ENCODE assay signal across 1 cellular context in the genomic region with DNA sequence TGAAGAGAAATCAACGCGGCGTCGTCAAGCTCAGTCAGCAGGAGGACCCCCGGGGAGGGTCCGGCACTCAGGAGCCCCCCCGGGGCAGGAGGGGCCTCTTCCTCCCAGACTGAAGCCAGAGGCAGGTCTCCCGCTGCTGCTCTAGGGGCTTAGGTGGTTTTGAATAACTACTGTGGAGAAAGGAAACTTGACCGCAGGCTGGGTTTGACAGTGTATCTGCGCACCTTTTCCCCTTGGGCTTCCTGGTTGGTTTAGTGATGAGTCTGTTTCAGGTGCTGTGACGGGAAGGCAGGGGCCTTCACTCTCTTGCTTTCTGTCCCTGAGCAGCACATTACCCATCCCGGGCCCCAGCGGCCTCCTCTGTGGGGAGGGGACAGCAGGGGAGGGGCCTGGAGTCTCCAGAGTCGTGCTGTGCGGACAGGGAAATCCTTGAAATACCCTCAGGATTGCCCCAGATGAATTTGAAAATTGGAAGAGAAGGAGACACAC.
TF ChIP-seq lines count a peak whose summit lies in the region.

No MANE protein-coding gene starts in this region.

TF ChIP-seq in neural cell, 6 proteins besides CTCF, POLR2A, EP300 and RAD21 (continued from another document):
- TF ChIP-seq, protein P1, sequence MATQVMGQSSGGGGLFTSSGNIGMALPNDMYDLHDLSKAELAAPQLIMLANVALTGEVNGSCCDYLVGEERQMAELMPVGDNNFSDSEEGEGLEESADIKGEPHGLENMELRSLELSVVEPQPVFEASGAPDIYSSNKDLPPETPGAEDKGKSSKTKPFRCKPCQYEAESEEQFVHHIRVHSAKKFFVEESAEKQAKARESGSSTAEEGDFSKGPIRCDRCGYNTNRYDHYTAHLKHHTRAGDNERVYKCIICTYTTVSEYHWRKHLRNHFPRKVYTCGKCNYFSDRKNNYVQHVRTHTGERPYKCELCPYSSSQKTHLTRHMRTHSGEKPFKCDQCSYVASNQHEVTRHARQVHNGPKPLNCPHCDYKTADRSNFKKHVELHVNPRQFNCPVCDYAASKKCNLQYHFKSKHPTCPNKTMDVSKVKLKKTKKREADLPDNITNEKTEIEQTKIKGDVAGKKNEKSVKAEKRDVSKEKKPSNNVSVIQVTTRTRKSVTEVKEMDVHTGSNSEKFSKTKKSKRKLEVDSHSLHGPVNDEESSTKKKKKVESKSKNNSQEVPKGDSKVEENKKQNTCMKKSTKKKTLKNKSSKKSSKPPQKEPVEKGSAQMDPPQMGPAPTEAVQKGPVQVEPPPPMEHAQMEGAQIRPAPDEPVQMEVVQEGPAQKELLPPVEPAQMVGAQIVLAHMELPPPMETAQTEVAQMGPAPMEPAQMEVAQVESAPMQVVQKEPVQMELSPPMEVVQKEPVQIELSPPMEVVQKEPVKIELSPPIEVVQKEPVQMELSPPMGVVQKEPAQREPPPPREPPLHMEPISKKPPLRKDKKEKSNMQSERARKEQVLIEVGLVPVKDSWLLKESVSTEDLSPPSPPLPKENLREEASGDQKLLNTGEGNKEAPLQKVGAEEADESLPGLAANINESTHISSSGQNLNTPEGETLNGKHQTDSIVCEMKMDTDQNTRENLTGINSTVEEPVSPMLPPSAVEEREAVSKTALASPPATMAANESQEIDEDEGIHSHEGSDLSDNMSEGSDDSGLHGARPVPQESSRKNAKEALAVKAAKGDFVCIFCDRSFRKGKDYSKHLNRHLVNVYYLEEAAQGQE (IDR thresholded peaks at IDR 0.05; ENCODE audit: borderline replicate concordance): no peak
TF ChIP-seq in neural cell: peak in this region for 0.
